ENCODE assay signal across 9 cellular contexts in genomic region chr4:41418444-41418843, GRCh38.
DNase-seq lines count a peak whose midpoint lies in the region; ATAC-seq and TF ChIP-seq lines count a peak whose summit lies in the region.
"Had no signal": no experiment of that assay in that cellular context is flagged by ENCODE, and none has a peak within 500 bp of the region (broad histone marks: within the 10 kb centered on the region; RNA-seq: fewer than 3 reads in every experiment).

No MANE protein-coding gene starts in this region.

- no peak for TF ChIP-seq CTCF in breast epithelium (IDR thresholded peaks at IDR 0.05)
- TF ChIP-seq CTCF in retinal pigment epithelial cell (conservative IDR thresholded peaks at IDR 0.05; ENCODE audit: low read depth, low read length), result no peak
- TF ChIP-seq CTCF in foreskin keratinocyte (conservative IDR thresholded peaks at IDR 0.05), result no peak

- ATAC-seq in GM18873 (IDR thresholded peaks at IDR 0.05; ENCODE audit: low FRiP score, unreplicated experiment) (no peak), foreskin keratinocyte (no peak)

- no peaks in the 10 kb centered on the region for H3K9me3 ChIP-seq in breast epithelium

- intact Hi-C loops in breast epithelium (cut with DNase I; ENCODE audit: low total_unique reads), result loop anchor here (10.0 kb wide), 1 partner anchor 466 kb away; no protein-coding TSS in a partner anchor

- H3K4me1 ChIP-seq in breast epithelium (no peaks in the 10 kb centered on the region), foreskin keratinocyte (no peaks in the 10 kb centered on the region)

- H3K27ac ChIP-seq in breast epithelium (peak overlapping the region in 1 of 2 donors; percentile 32), foreskin keratinocyte (no peak overlapping the region)

- H3K4me3 ChIP-seq in breast epithelium (peak overlapping the region in 1 of 3 donors; percentile 15), retinal pigment epithelial cell (ENCODE audit: low read length) (no peak overlapping the region)

- no peaks in the 10 kb centered on the region for H3K36me3 ChIP-seq in breast epithelium

- peak; percentile 71 for DNase-seq in GM03348 (ENCODE audit: low spot score)
- peak; percentile 40 to 64 for DNase-seq in breast epithelium (ENCODE audit: low spot score in 2 of 2)
- peak; percentile 60 for DNase-seq in inferior parietal cortex (ENCODE audit: extremely low spot score)
- peak; percentile 97 for DNase-seq in retinal pigment epithelial cell (ENCODE audit: low read depth)
- no peak for DNase-seq in MV-4-11 (lab: John Stamatoyannopoulos, UW)
- DNase-seq in retina, result no peak
- DNase-seq in foreskin keratinocyte, result no peak
- DNase-seq: DMS 273 treated with DMSO at 0.1 percent for 48 hours had no signal

- no peak for TF ChIP-seq POLR2A in breast epithelium (IDR thresholded peaks at IDR 0.05)

- H3K27me3 ChIP-seq in breast epithelium, result no peaks in the 10 kb centered on the region
- H3K27me3 ChIP-seq in foreskin keratinocyte, result no peaks in the 10 kb centered on the region

Comparison
In these comparisons a context has a peak if more than half of its experiments do, and no peak if none do; other contexts are left out.
1. DNase-seq: peak in GM03348 (single experiment), breast epithelium (2 of 2), inferior parietal cortex (single experiment) and retinal pigment epithelial cell (single experiment); none in MV-4-11 (single experiment), retina (single experiment) and foreskin keratinocyte (0 of 2).